ENCODE assay signal across 8 cellular contexts in genomic region chr6:136791296-136792065, GRCh38. TPM values are rescaled to one million over a fixed set of nuclear protein-coding genes. Genes with fewer than 3 reads are reported as not detected.
DNase-seq lines count a peak whose midpoint lies in the region; ATAC-seq and TF ChIP-seq lines count a peak whose summit lies in the region.

No MANE protein-coding gene starts in this region.

- peaks cover 3% of the 10 kb centered on the region for H3K79me2 ChIP-seq in trophoblast cell (ENCODE audit: control insufficient read depth, insufficient read depth, low read length, poor library complexity)

- intact Hi-C loops in aorta (cut with DNase I) = loop anchor here (1.0 to 5.0 kb wide), 6 partner anchors 31 to 211 kb away; partner anchors contain the start of gene PEX7 (in 1 of the 2)

- H2AFZ ChIP-seq in trophoblast cell (ENCODE audit: insufficient read depth, low read length, poor library complexity) = peak overlapping the region; percentile 56

- no peak overlapping the region for H2AK5ac ChIP-seq in trophoblast cell (ENCODE audit: low read length)

- peaks cover 8% of the 10 kb centered on the region for H3K4me1 ChIP-seq in SJCRH30
- H3K4me1 ChIP-seq in cardiac muscle cell (ENCODE audit: low read depth) = no peaks in the 10 kb centered on the region
- peaks cover 0 to 7% of the 10 kb centered on the region in 2 experiments for H3K4me1 ChIP-seq in trophoblast cell (ENCODE audit: control insufficient read depth in 1 of 2, insufficient read depth in 2 of 2, low read length in 2 of 2)
- H3K4me1 ChIP-seq in aorta (ENCODE audit: control insufficient read depth in 1 of 2, insufficient read depth in 2 of 2, low read length in 2 of 2) = peaks cover 3 to 7% of the 10 kb centered on the region in 2 donors

- no peak overlapping the region for H2BK5ac ChIP-seq in trophoblast cell (ENCODE audit: low read depth, low read length, poor library complexity)

- H3K36me3 Mint-ChIP-seq in activated naive CD4-positive, alpha-beta T cell treated with anti-CD3 and anti-CD28 coated beads, Interleukin-2, amount 50 U/mL, for 24 hours = no peaks in the 10 kb centered on the region

- H3K79me1 ChIP-seq in trophoblast cell (ENCODE audit: low read length) = peaks cover 4% of the 10 kb centered on the region

- no peak overlapping the region for H2BK12ac ChIP-seq in trophoblast cell (ENCODE audit: low read length)

- no peak overlapping the region for H4K12ac ChIP-seq in trophoblast cell (ENCODE audit: low read depth, low read length)

- H3K36me3 ChIP-seq in SJCRH30 (no peaks in the 10 kb centered on the region), cardiac muscle cell (no peaks in the 10 kb centered on the region), trophoblast cell (ENCODE audit: control insufficient read depth in 1 of 2, insufficient read depth in 2 of 2, low read length in 2 of 2) (no peaks in the 10 kb centered on the region), aorta (ENCODE audit: control insufficient read depth in 1 of 2, insufficient read depth in 2 of 2, low read length in 1 of 2) (no peaks in the 10 kb centered on the region)

- ATAC-seq in GM19463 (IDR thresholded peaks at IDR 0.05; ENCODE audit: unreplicated experiment) (peak; percentile 3), HG03575 (IDR thresholded peaks at IDR 0.05; ENCODE audit: extremely low read depth, insufficient number of reproducible peaks, low FRiP score, unreplicated experiment) (peak; percentile 35), aorta (ENCODE audit: low FRiP score) (peak; percentile 74)

- H3K27me3 Mint-ChIP-seq in activated naive CD4-positive, alpha-beta T cell treated with anti-CD3 and anti-CD28 coated beads, Interleukin-2, amount 50 U/mL, for 24 hours = no peaks in the 10 kb centered on the region

- H3K9me3 ChIP-seq in SJCRH30 (replicated peaks) = no peaks in the 10 kb centered on the region
- H3K9me3 ChIP-seq in cardiac muscle cell (ENCODE audit: low read depth) = no peaks in the 10 kb centered on the region
- H3K9me3 ChIP-seq in trophoblast cell (ENCODE audit: insufficient read depth, low read depth, low read length) = no peaks in the 10 kb centered on the region
- H3K9me3 ChIP-seq in aorta (ENCODE audit: control insufficient read depth, low read length) = no peaks in the 10 kb centered on the region

- TF ChIP-seq CTCF in cardiac muscle cell (IDR thresholded peaks at IDR 0.05; ENCODE audit: low read depth, low read length) = no peak

- peak overlapping the region; percentile 11 for H4K8ac ChIP-seq in trophoblast cell (ENCODE audit: low read depth, low read length)

- H3K4me3 Mint-ChIP-seq in activated naive CD4-positive, alpha-beta T cell treated with anti-CD3 and anti-CD28 coated beads, Interleukin-2, amount 50 U/mL, for 24 hours = peak overlapping the region; percentile 98

- no CpG with 5 or more reads among the region's 60 CpGs for WGBS in trophoblast cell (ENCODE audit: extremely low coverage, insufficient coverage, insufficient read length)
- 0 to 1% methylated on average over 59 to 60 of the region's 60 CpGs for WGBS in aorta, 2 donors

- H3K9ac ChIP-seq in trophoblast cell (ENCODE audit: low read length) = no peak overlapping the region

- peaks cover 50% of the 10 kb centered on the region for H3K4me1 Mint-ChIP-seq in activated naive CD4-positive, alpha-beta T cell treated with anti-CD3 and anti-CD28 coated beads, Interleukin-2, amount 50 U/mL, for 24 hours

- peak overlapping the region; percentile 80 for H3K27ac ChIP-seq in SJCRH30
- H3K27ac ChIP-seq in cardiac muscle cell = no peak overlapping the region
- no peak overlapping the region for H3K27ac ChIP-seq in trophoblast cell (ENCODE audit: low read depth, low read length)
- peak overlapping the region; percentile 80 to 89 for H3K27ac ChIP-seq in aorta (ENCODE audit: low read depth in 1 of 2, low read length in 2 of 2)

- H3K18ac ChIP-seq in trophoblast cell (ENCODE audit: low read length) = peak overlapping the region; percentile 4

- H3K23ac ChIP-seq in trophoblast cell (ENCODE audit: low read length) = no peak overlapping the region

- H4K91ac ChIP-seq in trophoblast cell (ENCODE audit: low read depth, low read length) = no peak overlapping the region

- H3K14ac ChIP-seq in trophoblast cell (ENCODE audit: low read length) = peak overlapping the region; percentile 42

- peak overlapping the region; percentile 93 for H3K27ac Mint-ChIP-seq in activated naive CD4-positive, alpha-beta T cell treated with anti-CD3 and anti-CD28 coated beads, Interleukin-2, amount 50 U/mL, for 24 hours

- no peak overlapping the region for H2BK120ac ChIP-seq in trophoblast cell (ENCODE audit: insufficient read depth, low read length, poor library complexity)

- H3K4ac ChIP-seq in trophoblast cell (ENCODE audit: low read depth, low read length) = no peak overlapping the region

- DNase-seq in DMS 273 treated with DMSO at 0.1 percent for 48 hours (lab: John Stamatoyannopoulos, UW) (peak; percentile 11), SJCRH30 (peak; percentile 60 to 73), cardiac muscle cell (ENCODE audit: low read depth in 1 of 2, low spot score in 1 of 2) (peak; percentile 48 to 75), trophoblast cell (peak; percentile 48 to 69), aorta (peak; percentile 79 to 87)

- H3K27me3 ChIP-seq in SJCRH30 (no peaks in the 10 kb centered on the region), cardiac muscle cell (peaks cover 28% of the 10 kb centered on the region), trophoblast cell (ENCODE audit: insufficient read depth, low read length) (no peaks in the 10 kb centered on the region), aorta (ENCODE audit: control insufficient read depth in 1 of 2, insufficient read depth in 2 of 2, low read length in 1 of 2) (no peaks in the 10 kb centered on the region)

- H3K4me2 ChIP-seq in trophoblast cell (ENCODE audit: low read length) = peak overlapping the region; percentile 68

- H3K9me3 Mint-ChIP-seq in activated naive CD4-positive, alpha-beta T cell treated with anti-CD3 and anti-CD28 coated beads, Interleukin-2, amount 50 U/mL, for 24 hours = no peaks in the 10 kb centered on the region

- H3K4me3 ChIP-seq in SJCRH30 (peak overlapping the region; percentile 86), cardiac muscle cell (peak overlapping the region; percentile 60), trophoblast cell (ENCODE audit: low read depth, low read length) (peak overlapping the region; percentile 80), aorta (ENCODE audit: low read length in 2 of 2) (peak overlapping the region; percentile 72 to 93)

RNA-seq across cellular contexts. Expression of gene MAP3K5, which starts 0.8 kb away (rescaled TPM):
- 15.2 and 15.9 TPM in 2 replicates for total RNA-seq in SJCRH30 (2014; rRNA removed; shearing (Covaris generic))
- 1.4 and 3.0 TPM in 2 replicates for total RNA-seq in cardiac muscle cell
- 2.8 and 3.3 TPM in 2 replicates for polyA plus RNA-seq in cardiac muscle cell
- polyA plus RNA-seq in trophoblast cell (2013) = 1.2 and 1.3 TPM in 2 replicates
- total RNA-seq in aorta = 10 to 100 TPM; 37.6 to 48.4 TPM
- polyA plus RNA-seq in aorta = 10 to 100 TPM; 16.2 to 33.7 TPM

RNA-seq across cellular contexts. Expression of gene PEX7, which starts 30.9 kb away (rescaled TPM):
- 3.6 and 3.9 TPM in 2 replicates for total RNA-seq in SJCRH30 (2014; rRNA removed; shearing (Covaris generic))
- total RNA-seq in cardiac muscle cell = 13.4 and 13.7 TPM in 2 replicates
- polyA plus RNA-seq in cardiac muscle cell = 15.7 and 20.0 TPM in 2 replicates
- 4.0 and 5.0 TPM in 2 replicates for polyA plus RNA-seq in trophoblast cell (2013)
- 1 to 10 TPM; 4.2 to 5.5 TPM for total RNA-seq in aorta
- polyA plus RNA-seq in aorta = 1 to 10 TPM; 4.9 to 5.8 TPM

Comparison
In these comparisons a context has a peak if more than half of its experiments do, and no peak if none do; other contexts are left out.
1. DNase-seq: peak in every context shown above with its lines; median percentile 83 in aorta; 66 in SJCRH30; 62 in cardiac muscle cell; 58 in trophoblast cell; 11 in DMS 273 treated with DMSO at 0.1 percent for 48 hours.
2. ATAC-seq: peak in every context shown above with its lines; median percentile 74 in aorta; 35 in HG03575; 3 in GM19463.
3. H3K27ac ChIP-seq: peak in SJCRH30 (single experiment) and aorta (2 of 2); none in cardiac muscle cell (single experiment) and trophoblast cell (single experiment).
4. Peak in every context shown above with its lines, with median percentiles within 50 percentile points of each other: H3K4me3 ChIP-seq.